Comparison of ENCODE assay signal across 20 cellular contexts in the genomic region with DNA sequence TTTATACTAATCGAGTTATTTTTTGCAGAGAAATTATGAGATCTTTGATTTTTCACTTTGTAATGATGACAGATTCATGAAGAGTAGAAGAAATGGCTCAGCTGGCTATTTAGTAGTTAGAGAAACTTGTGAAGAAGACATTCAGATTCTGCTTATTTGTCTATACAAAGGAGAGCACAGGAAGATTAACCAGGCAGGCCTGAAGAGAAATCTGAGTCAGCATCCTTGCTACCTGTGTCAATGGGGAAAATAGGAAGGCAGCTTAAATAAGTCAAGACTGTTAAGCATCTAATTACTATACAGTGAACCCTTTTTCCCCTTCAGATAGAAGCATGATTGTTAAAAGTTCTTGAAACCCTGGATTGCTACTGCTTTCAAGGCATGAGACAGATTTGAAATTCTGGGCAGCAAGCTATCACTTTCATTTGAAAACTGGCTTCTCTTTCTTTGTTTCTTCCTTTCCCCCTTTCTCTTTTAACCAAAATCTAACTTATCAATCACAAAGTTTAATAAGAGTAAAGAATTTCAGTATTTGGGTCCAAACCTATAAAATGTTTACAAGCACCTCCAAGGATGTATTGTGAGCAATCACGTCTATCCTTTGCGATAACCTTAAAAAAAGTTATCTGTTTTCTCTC. TPM values are rescaled to one million over a fixed set of nuclear protein-coding genes. Genes with fewer than 3 reads are reported as not detected.
A peak's percentile ranks its signal among the peaks of the same experiment; 100 is the strongest.
DNase-seq lines count a peak whose midpoint lies in the region; ATAC-seq lines count a peak whose summit lies in the region.
"Had no signal": no experiment of that assay in that cellular context is flagged by ENCODE, and none has a peak within 500 bp of the region (broad histone marks: within the 10 kb centered on the region; RNA-seq: fewer than 3 reads in every experiment).

No MANE protein-coding gene starts in this region.

- H3K4me1 Mint-ChIP-seq in activated naive CD8-positive, alpha-beta T cell treated with anti-CD3 and anti-CD28 coated beads for 36 hours, result peaks cover 14% of the 10 kb centered on the region

- DNase-seq in DMS 273 (lab: John Stamatoyannopoulos, UW; ENCODE audit: unreplicated experiment) (peak; percentile 36), globus pallidus (ENCODE audit: low spot score) (no peak), left ventricle myocardium superior (no peak)
- DNase-seq in activated naive CD8-positive, alpha-beta T cell treated with anti-CD3 and anti-CD28 coated beads for 36 hours, result no peak
- DNase-seq: activated naive CD4-positive, alpha-beta T cell treated with anti-CD3 and anti-CD28 coated beads, Interleukin-2, amount 50 U/mL, for 16 hours; DND-41; hypothalamus; left colon; NCI-H1092; NCI-H524 treated with DMSO at 0.1 percent for 48 hours; posterior cingulate gyrus; RPMI8226; spleen; stimulated activated naive CD4-positive, alpha-beta T cell treated with Interleukin-2 at 50 U/mL for 16 hours had no signal

- peak; percentile 24 for ATAC-seq in GM19025 (IDR thresholded peaks at IDR 0.05; ENCODE audit: low read depth, unreplicated experiment)
- peak; percentile 37 for ATAC-seq in HG03439 (IDR thresholded peaks at IDR 0.05; ENCODE audit: unreplicated experiment)
- ATAC-seq in left ventricle myocardium superior, result no peak
- ATAC-seq in GM19351 (IDR thresholded peaks at IDR 0.05; ENCODE audit: unreplicated experiment), result no peak
- ATAC-seq: left colon had no signal

- no peaks in the 10 kb centered on the region for H3K9me3 Mint-ChIP-seq in activated naive CD8-positive, alpha-beta T cell treated with anti-CD3 and anti-CD28 coated beads for 36 hours

- no peaks in the 10 kb centered on the region for H3K9me3 ChIP-seq in endocrine pancreas (ENCODE audit: control insufficient read depth, low read length)
- H3K9me3 ChIP-seq: spleen, vagina had no signal

- H3K4me1 ChIP-seq in endocrine pancreas (ENCODE audit: control insufficient read depth, insufficient read depth, low read length), result peaks cover 11% of the 10 kb centered on the region

- intact Hi-C loops in left ventricle myocardium superior (cut with micrococcal nuclease), result no loop called here

- H3K36me3 ChIP-seq in endocrine pancreas (ENCODE audit: control insufficient read depth, insufficient read depth, low read length), result no peaks in the 10 kb centered on the region
- H3K36me3 ChIP-seq: spleen, vagina had no signal

- peak overlapping the region; percentile 6 for H3K4me3 ChIP-seq in endocrine pancreas (ENCODE audit: control insufficient read depth, insufficient read depth, low read length)
- H3K4me3 ChIP-seq: spleen, vagina had no signal

- H3K27ac Mint-ChIP-seq in activated naive CD8-positive, alpha-beta T cell treated with anti-CD3 and anti-CD28 coated beads for 36 hours, result no peak overlapping the region
- H3K27ac Mint-ChIP-seq: B cell had no signal

- H3K27me3 ChIP-seq in endocrine pancreas (ENCODE audit: control insufficient read depth, insufficient read depth, low read length), result no peaks in the 10 kb centered on the region
- H3K27me3 ChIP-seq: spleen, vagina had no signal

- H3K36me3 Mint-ChIP-seq in activated naive CD8-positive, alpha-beta T cell treated with anti-CD3 and anti-CD28 coated beads for 36 hours, result peaks cover 4% of the 10 kb centered on the region

- no peak overlapping the region for H3K4me3 Mint-ChIP-seq in activated naive CD8-positive, alpha-beta T cell treated with anti-CD3 and anti-CD28 coated beads for 36 hours
- H3K4me3 Mint-ChIP-seq: B cell had no signal

- H3K9ac ChIP-seq in endocrine pancreas (ENCODE audit: control insufficient read depth, insufficient read depth, low read length), result no peak overlapping the region

- H3K27me3 Mint-ChIP-seq in activated naive CD8-positive, alpha-beta T cell treated with anti-CD3 and anti-CD28 coated beads for 36 hours, result no peaks in the 10 kb centered on the region
- H3K27me3 Mint-ChIP-seq: B cell had no signal

RNA-seq across cellular contexts. Expression of gene RPA3, which starts 21.4 kb away (rescaled TPM):
- total RNA-seq in left ventricle myocardium superior, result 25.2 TPM
- 100 to 1,000 TPM; 168 to 174 TPM for total RNA-seq in activated naive CD8-positive, alpha-beta T cell treated with anti-CD3 and anti-CD28 coated beads for 36 hours

Comparison
In these comparisons a context has a peak if more than half of its experiments do, and no peak if none do; other contexts are left out.
1. ATAC-seq: peak in GM19025 (single experiment) and HG03439 (single experiment); none in left ventricle myocardium superior (single experiment) and GM19351 (single experiment).